ENCODE assay signal across 8 cellular contexts in the genomic region with DNA sequence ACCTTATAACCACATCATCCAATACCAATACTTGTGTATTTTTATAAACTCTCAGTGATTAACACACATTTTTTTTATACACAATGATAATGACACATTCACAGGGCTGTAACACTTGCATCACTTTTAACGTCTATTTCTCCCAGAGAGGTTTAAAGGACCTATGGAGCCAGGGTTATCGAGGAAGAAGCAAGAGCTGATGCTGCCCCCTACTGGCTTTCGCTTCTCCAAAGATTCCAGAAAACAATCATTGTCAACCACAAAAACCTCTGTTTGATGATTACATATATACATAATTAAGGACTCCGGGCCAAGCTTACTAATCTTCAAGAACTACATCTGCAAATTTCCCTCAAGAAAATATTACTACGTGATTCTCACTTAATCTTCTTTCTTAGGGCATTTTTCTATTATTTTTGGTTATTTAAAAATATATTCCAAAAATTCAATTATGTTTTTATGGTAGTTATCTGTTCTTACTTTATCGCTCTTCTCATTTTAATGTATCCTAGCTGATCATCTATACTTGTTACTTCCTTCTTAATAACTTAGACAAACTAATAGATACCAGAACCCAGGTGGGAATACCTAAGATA.
DNase-seq lines count a peak whose midpoint lies in the region; ATAC-seq and TF ChIP-seq lines count a peak whose summit lies in the region.

No MANE protein-coding gene starts in this region.

- H3K9me3 Mint-ChIP-seq in endothelial cell (ENCODE audit: unreplicated experiment), result no peaks in the 10 kb centered on the region

- peaks cover 36% of the 10 kb centered on the region for H3K36me3 Mint-ChIP-seq in endothelial cell (ENCODE audit: low read depth, unreplicated experiment)

- H3K27ac ChIP-seq in uterus, result no peak overlapping the region

- H3K36me3 ChIP-seq in uterus, result no peaks in the 10 kb centered on the region

- H3K4me1 Mint-ChIP-seq in endothelial cell (ENCODE audit: unreplicated experiment), result no peaks in the 10 kb centered on the region

- H3K27me3 ChIP-seq in uterus, result no peaks in the 10 kb centered on the region

- intact Hi-C loops in uterus (cut with DNase I; ENCODE audit: low total_unique reads), result no loop called here

- in situ Hi-C loops in SK-MEL-5 (cut with HindIII; ENCODE audit: low pct_unique_long_range_greater_than_20kb, low sequenced_read_pairs), result no loop called here

- H3K4me3 ChIP-seq in GM12864 (ENCODE audit: low read depth, low read length) (no peak overlapping the region), uterus (no peak overlapping the region)

- H3K4me3 Mint-ChIP-seq in endothelial cell (ENCODE audit: unreplicated experiment), result peak overlapping the region; percentile 11

- no peak for ATAC-seq in HG02973 (IDR thresholded peaks at IDR 0.05; ENCODE audit: unreplicated experiment)

- no peak for TF ChIP-seq POLR2A in uterus (IDR thresholded peaks at IDR 0.05)

- peak; percentile 25 for DNase-seq in AG09319 (ENCODE audit: extremely low read depth, low read depth)
- peak; percentile 18 for DNase-seq in GM12864 (ENCODE audit: low read depth)
- peak; percentile 84 for DNase-seq in NCI-H1105 treated with DMSO at 0.1 percent for 48 hours (lab: John Stamatoyannopoulos, UW)
- DNase-seq in SK-MEL-5 (ENCODE audit: low read depth, low spot score), result peak; percentile 85
- peak; percentile 65 for DNase-seq in endothelial cell (ENCODE audit: low spot score)
- peak; percentile 41 for DNase-seq in middle frontal gyrus (ENCODE audit: extremely low spot score, low spot score)
- peak; percentile 41 to 66 for DNase-seq in uterus

- no peaks in the 10 kb centered on the region for H3K9me3 ChIP-seq in uterus

- TF ChIP-seq CTCF in AG09319 (IDR thresholded peaks at IDR 0.05; ENCODE audit: low read depth, low read length), result peak; percentile 80
- peak; percentile 67 for TF ChIP-seq CTCF in GM12864 (IDR thresholded peaks at IDR 0.05; ENCODE audit: low read depth, low read length, missing control alignments)
- TF ChIP-seq CTCF in endothelial cell (IDR thresholded peaks at IDR 0.05; ENCODE audit: unreplicated experiment), result peak; percentile 70
- TF ChIP-seq CTCF in uterus (IDR thresholded peaks at IDR 0.05), result peak; percentile 24 to 63 (median 56)

- H3K4me1 ChIP-seq in uterus, result no peaks in the 10 kb centered on the region

- H3K27ac Mint-ChIP-seq in endothelial cell (ENCODE audit: unreplicated experiment), result no peak overlapping the region

- peaks cover 4% of the 10 kb centered on the region for H3K27me3 Mint-ChIP-seq in endothelial cell (ENCODE audit: unreplicated experiment)

Comparison
In these comparisons a context has a peak if more than half of its experiments do, and no peak if none do; other contexts are left out.
1. DNase-seq: peak in every context shown above with its lines; median percentile 85 in SK-MEL-5; 84 in NCI-H1105 treated with DMSO at 0.1 percent for 48 hours; 65 in endothelial cell; 54 in uterus; 41 in middle frontal gyrus; 25 in AG09319; 18 in GM12864.